18 cellular contexts compared by ENCODE assay signal in genomic region chr16:56093055-56093454, GRCh38.
"Had no signal": no experiment of that assay in that cellular context is flagged by ENCODE, and none has a peak within 500 bp of the region (broad histone marks: within the 10 kb centered on the region; RNA-seq: fewer than 3 reads in every experiment).

No MANE protein-coding gene starts in this region.

- H3K9me3 Mint-ChIP-seq: central memory CD8-positive, alpha-beta T cell; effector memory CD8-positive, alpha-beta T cell; natural killer cell treated with Interleukin-12 subunit alpha and Interleukin-12 subunit beta and Interleukin-15 and Interleukin-18, amount 100 ng/mL, for 72 hours; stimulated activated naive B cell treated with anti-CD40 and anti-IgM and Interleukin-4, amounts not matched to agents 10 μg/mL and 1 μg/mL and 100 μg/mL, for 72 hours had no signal

- H3K36me3 Mint-ChIP-seq: natural killer cell treated with Interleukin-12 subunit alpha and Interleukin-12 subunit beta and Interleukin-15 and Interleukin-18, amount 100 ng/mL, for 72 hours; stimulated activated naive B cell treated with anti-CD40 and anti-IgM and Interleukin-4, amounts not matched to agents 10 μg/mL and 1 μg/mL and 100 μg/mL, for 72 hours had no signal

- DNase-seq: effector memory CD8-positive, alpha-beta T cell; erythroblast; kidney; left cardiac atrium; left ventricle myocardium inferior; mesenchymal stem cell; midbrain; posterior cingulate gyrus; spleen; stimulated activated CD4-positive, alpha-beta T cell treated with anti-CD3 and anti-CD28 coated beads, Interleukin-15, amount 100 ng/mL, for 24 hours; stimulated activated CD4-positive, alpha-beta T cell treated with anti-CD3 and anti-CD28 coated beads, Interleukin-1b, Interleukin-23, amount 100 ng/mL, for 48 hours; stimulated activated CD4-positive, alpha-beta T cell treated with anti-CD3 and anti-CD28 coated beads, Interleukin-4, amount 100 ng/mL, for 24 hours; stimulated activated naive B cell treated with anti-CD40 and anti-IgM and Interleukin-4, amounts not matched to agents 10 μg/mL and 1 μg/mL and 100 μg/mL, for 72 hours; trophoblast cell had no signal

- H3K27ac ChIP-seq: gastroesophageal sphincter, left ventricle myocardium inferior, spleen had no signal

- ATAC-seq: effector memory CD8-positive, alpha-beta T cell; gastroesophageal sphincter; left cardiac atrium; natural killer cell treated with Interleukin-12 subunit alpha and Interleukin-12 subunit beta and Interleukin-15 and Interleukin-18, amount 100 ng/mL, for 72 hours; sciatic nerve; stimulated activated naive B cell treated with anti-CD40 and anti-IgM and Interleukin-4, amounts not matched to agents 10 μg/mL and 1 μg/mL and 100 μg/mL, for 72 hours had no signal

- H3K4me3 Mint-ChIP-seq: central memory CD8-positive, alpha-beta T cell; effector memory CD8-positive, alpha-beta T cell; natural killer cell treated with Interleukin-12 subunit alpha and Interleukin-12 subunit beta and Interleukin-15 and Interleukin-18, amount 100 ng/mL, for 72 hours; stimulated activated naive B cell treated with anti-CD40 and anti-IgM and Interleukin-4, amounts not matched to agents 10 μg/mL and 1 μg/mL and 100 μg/mL, for 72 hours had no signal

- H3K27ac Mint-ChIP-seq: natural killer cell treated with Interleukin-12 subunit alpha and Interleukin-12 subunit beta and Interleukin-15 and Interleukin-18, amount 100 ng/mL, for 72 hours; stimulated activated naive B cell treated with anti-CD40 and anti-IgM and Interleukin-4, amounts not matched to agents 10 μg/mL and 1 μg/mL and 100 μg/mL, for 72 hours had no signal

- H3K4me1 Mint-ChIP-seq: central memory CD8-positive, alpha-beta T cell; stimulated activated naive B cell treated with anti-CD40 and anti-IgM and Interleukin-4, amounts not matched to agents 10 μg/mL and 1 μg/mL and 100 μg/mL, for 72 hours had no signal
